In the genomic region with DNA sequence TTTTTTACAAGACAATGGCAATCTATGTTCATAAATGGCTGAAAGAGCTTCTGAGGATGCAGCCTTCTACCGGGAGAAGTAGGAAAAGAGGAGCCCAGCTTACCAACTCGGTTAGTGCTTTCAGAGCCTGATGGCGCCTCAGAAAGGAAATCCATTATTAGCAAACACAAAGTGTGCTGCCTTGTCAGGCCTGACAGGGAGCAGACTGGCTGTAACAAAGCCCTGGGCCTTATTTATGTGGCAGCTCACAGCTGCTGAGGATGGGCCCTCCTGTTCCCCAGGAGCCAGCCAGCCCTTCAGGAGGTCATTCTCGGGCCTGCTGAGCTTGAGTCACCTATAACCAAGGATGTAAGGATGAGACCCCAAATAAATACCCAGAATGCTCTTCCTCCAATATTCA, we compare ENCODE assay signal across 23 cellular contexts.
A peak's percentile ranks its signal among the peaks of the same experiment; 100 is the strongest.
DNase-seq lines count a peak whose midpoint lies in the region; TF ChIP-seq lines count a peak whose summit lies in the region.
"Had no signal": no experiment of that assay in that cellular context is flagged by ENCODE, and none has a peak within 500 bp of the region (broad histone marks: within the 10 kb centered on the region; RNA-seq: fewer than 3 reads in every experiment).

No MANE protein-coding gene starts in this region.

- no peak overlapping the region for H3K4me3 Mint-ChIP-seq in glutamatergic neuron (ENCODE audit: unreplicated experiment)
- no peak overlapping the region for H3K4me3 Mint-ChIP-seq in progenitor cell of endocrine pancreas (ENCODE audit: low read depth)
- H3K4me3 Mint-ChIP-seq: activated CD4-positive, alpha-beta memory T cell treated with anti-CD3 and anti-CD28 coated beads for 36 hours; B cell; CD8-positive, alpha-beta memory T cell; IgD-negative memory B cell; T-helper 1 cell treated with Interleukin-12 subunit alpha and Interleukin-12 subunit beta and Interleukin-4 antibody, amounts not matched to agents 30 μg/mL and 1 μg/mL, for 36 hours had no signal

- TF ChIP-seq CTCF in glutamatergic neuron (IDR thresholded peaks at IDR 0.05; ENCODE audit: partially characterized antibody, unreplicated experiment) (no peak), progenitor cell of endocrine pancreas (IDR thresholded peaks at IDR 0.05; ENCODE audit: unreplicated experiment) (no peak)

- H3K9me3 Mint-ChIP-seq in glutamatergic neuron (ENCODE audit: unreplicated experiment) = peaks cover 4% of the 10 kb centered on the region
- H3K9me3 Mint-ChIP-seq in progenitor cell of endocrine pancreas (ENCODE audit: low read depth) = no peaks in the 10 kb centered on the region
- H3K9me3 Mint-ChIP-seq: activated CD4-positive, alpha-beta memory T cell treated with anti-CD3 and anti-CD28 coated beads for 36 hours; CD8-positive, alpha-beta memory T cell; IgD-negative memory B cell; T-helper 1 cell treated with Interleukin-12 subunit alpha and Interleukin-12 subunit beta and Interleukin-4 antibody, amounts not matched to agents 30 μg/mL and 1 μg/mL, for 36 hours had no signal

- H3K27ac Mint-ChIP-seq in glutamatergic neuron (ENCODE audit: unreplicated experiment) (peak overlapping the region; percentile 86), progenitor cell of endocrine pancreas (peak overlapping the region; percentile 4)
- H3K27ac Mint-ChIP-seq: activated CD4-positive, alpha-beta memory T cell treated with anti-CD3 and anti-CD28 coated beads for 36 hours; B cell; CD8-positive, alpha-beta memory T cell; IgD-negative memory B cell; T-helper 1 cell treated with Interleukin-12 subunit alpha and Interleukin-12 subunit beta and Interleukin-4 antibody, amounts not matched to agents 30 μg/mL and 1 μg/mL, for 36 hours had no signal

- H3K36me3 Mint-ChIP-seq in glutamatergic neuron (ENCODE audit: unreplicated experiment) = no peaks in the 10 kb centered on the region
- no peaks in the 10 kb centered on the region for H3K36me3 Mint-ChIP-seq in progenitor cell of endocrine pancreas (ENCODE audit: insufficient read depth)
- H3K36me3 Mint-ChIP-seq: activated CD4-positive, alpha-beta memory T cell treated with anti-CD3 and anti-CD28 coated beads for 36 hours; CD8-positive, alpha-beta memory T cell; IgD-negative memory B cell had no signal

- DNase-seq in NCI-H748 (lab: John Stamatoyannopoulos, UW; ENCODE audit: unreplicated experiment) (peak; percentile 35), NCI-H748 treated with DMSO at 0.1 percent for 48 hours (lab: John Stamatoyannopoulos, UW) (no peak), NCI-H146 treated with DMSO at 0.1 percent for 48 hours (lab: John Stamatoyannopoulos, UW; ENCODE audit: unreplicated experiment) (peak; percentile 76), glutamatergic neuron (peak; percentile 34), progenitor cell of endocrine pancreas (ENCODE audit: low spot score, unreplicated experiment) (no peak), A172 (ENCODE audit: low spot score) (no peak), HK-2 (ENCODE audit: unreplicated experiment) (no peak)
- no peak for DNase-seq in activated T-cell treated with anti-CD3 and anti-CD28 coated beads, Interleukin-2, amount 50 U/mL, for 1 hour
- DNase-seq: ACHN; activated CD4-positive, alpha-beta memory T cell treated with anti-CD3 and anti-CD28 coated beads for 36 hours; activated naive CD4-positive, alpha-beta T cell treated with Interleukin-2 at 50 U/mL for 16 hours; CD8-positive, alpha-beta memory T cell; central memory CD4-positive, alpha-beta T cell; cortex of kidney; left ventricle myocardium superior; NCI-H2227 treated with DMSO at 0.1 percent for 48 hours; NCI-H774; occipital lobe; stimulated activated CD4-positive, alpha-beta T cell treated with anti-CD3 and anti-CD28 coated beads, Interleukin-4, amount 100 ng/mL, for 24 hours; tibial artery had no signal

- no peaks in the 10 kb centered on the region for H3K27me3 Mint-ChIP-seq in glutamatergic neuron (ENCODE audit: unreplicated experiment)
- peaks cover 5% of the 10 kb centered on the region for H3K27me3 Mint-ChIP-seq in progenitor cell of endocrine pancreas
- H3K27me3 Mint-ChIP-seq: activated CD4-positive, alpha-beta memory T cell treated with anti-CD3 and anti-CD28 coated beads for 36 hours had no signal

- H3K4me1 Mint-ChIP-seq in glutamatergic neuron (ENCODE audit: low read depth, unreplicated experiment) = peaks cover 45% of the 10 kb centered on the region
- peaks cover 6% of the 10 kb centered on the region for H3K4me1 Mint-ChIP-seq in progenitor cell of endocrine pancreas (ENCODE audit: low read depth)
- H3K4me1 Mint-ChIP-seq: CD8-positive, alpha-beta memory T cell; IgD-negative memory B cell had no signal

Comparison
In these comparisons a context has a peak if more than half of its experiments do, and no peak if none do; other contexts are left out.
1. DNase-seq: peak in NCI-H748 (single experiment), NCI-H146 treated with DMSO at 0.1 percent for 48 hours (single experiment) and glutamatergic neuron (single experiment); none in NCI-H748 treated with DMSO at 0.1 percent for 48 hours (single experiment), progenitor cell of endocrine pancreas (single experiment), A172 (single experiment), HK-2 (single experiment) and activated T-cell treated with anti-CD3 and anti-CD28 coated beads, Interleukin-2, amount 50 U/mL, for 1 hour (single experiment).